14 cellular contexts compared by ENCODE assay signal in the genomic region with DNA sequence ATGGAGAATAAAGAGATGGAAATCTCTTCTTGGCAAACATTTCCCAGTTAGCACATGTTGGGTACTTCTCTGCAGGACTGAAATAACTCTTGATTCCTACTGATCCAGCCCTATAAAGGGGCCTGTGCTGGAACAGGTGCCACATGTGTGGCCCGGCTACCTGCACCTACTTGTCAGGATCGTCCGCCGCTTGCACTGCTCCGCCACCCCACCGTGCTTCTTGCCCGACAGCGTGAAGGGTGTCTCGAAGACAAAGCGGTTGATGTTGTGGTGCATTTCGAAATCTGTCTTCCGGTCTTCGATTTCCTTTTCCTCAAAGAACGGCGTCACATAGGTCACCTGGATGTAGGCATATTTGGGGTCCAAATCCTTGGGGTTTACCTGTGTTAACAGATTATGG. TPM values are rescaled to one million over a fixed set of nuclear protein-coding genes. Genes with fewer than 3 reads are reported as not detected.
A peak's percentile ranks its signal among the peaks of the same experiment; 100 is the strongest.
DNase-seq lines count a peak whose midpoint lies in the region; ATAC-seq and TF ChIP-seq lines count a peak whose summit lies in the region.
"Had no signal": no experiment of that assay in that cellular context is flagged by ENCODE, and none has a peak within 500 bp of the region (broad histone marks: within the 10 kb centered on the region; RNA-seq: fewer than 3 reads in every experiment).

No MANE protein-coding gene starts in this region.

- H2BK15ac ChIP-seq in neuronal stem cell (ENCODE audit: low read length), result peak overlapping the region; percentile 46

- H2BK120ac ChIP-seq in neuronal stem cell (ENCODE audit: low read depth, low read length), result no peak overlapping the region

- H3K9me3 Mint-ChIP-seq in activated T-cell treated with anti-CD3 and anti-CD28 coated beads, Interleukin-2, amount 50 U/mL, for 24 hours, result no peaks in the 10 kb centered on the region
- H3K9me3 Mint-ChIP-seq in activated T-cell treated with anti-CD3 and anti-CD28 coated beads, Interleukin-2, amount 50 U/mL, for 4 hours, result no peaks in the 10 kb centered on the region
- no peaks in the 10 kb centered on the region for H3K9me3 Mint-ChIP-seq in CD4-positive, alpha-beta T cell
- no peaks in the 10 kb centered on the region for H3K9me3 Mint-ChIP-seq in HFFc6

- no peaks in the 10 kb centered on the region for H3K79me1 ChIP-seq in neuronal stem cell (ENCODE audit: low read depth, low read length)

- CTCF ChIA-PET in CD4-positive, alpha-beta T cell (lab: Charles Lee), result no interaction called here

- ATAC-seq in activated T-cell treated with anti-CD3 and anti-CD28 coated beads, Interleukin-2, amount 50 U/mL, for 4 hours, result no peak
- ATAC-seq in CD4-positive, alpha-beta T cell (ENCODE audit: poor library complexity), result no peak
- ATAC-seq in GM18502 (IDR thresholded peaks at IDR 0.05; ENCODE audit: poor library complexity, unreplicated experiment) (no peak), HG03460 (IDR thresholded peaks at IDR 0.05; ENCODE audit: unreplicated experiment) (no peak)
- ATAC-seq: HepG2 had no signal

- no peak for DNase-seq in activated T-cell treated with anti-CD3 and anti-CD28 coated beads, Interleukin-2, amount 50 U/mL, for 24 hours
- no peak for DNase-seq in activated T-cell treated with anti-CD3 and anti-CD28 coated beads, Interleukin-2, amount 50 U/mL, for 4 hours
- no peak for DNase-seq in CD4-positive, alpha-beta T cell
- DNase-seq in HFFc6 (no peak), neuronal stem cell (ENCODE audit: low spot score) (no peak)
- DNase-seq: 8988T, AML-193, Calu3, DMS 273 treated with DMSO at 0.1 percent for 48 hours had no signal

- H3K4me1 ChIP-seq in neuronal stem cell (ENCODE audit: control insufficient read depth in 2 of 2, insufficient read depth in 1 of 2, low read depth in 1 of 2, low read length in 2 of 2), result peaks cover 0 to 2% of the 10 kb centered on the region in 2 donors

- POLR2A ChIA-PET in CD4-positive, alpha-beta T cell (lab: Charles Lee), result interaction anchor here (1.0 kb wide), 1 partner anchor 12 kb away, joined by 3 read pairs; no protein-coding TSS in a partner anchor

- no peak overlapping the region for H3K4ac ChIP-seq in neuronal stem cell (ENCODE audit: low read length)

- H3K27me3 Mint-ChIP-seq in activated T-cell treated with anti-CD3 and anti-CD28 coated beads, Interleukin-2, amount 50 U/mL, for 24 hours, result no peaks in the 10 kb centered on the region
- H3K27me3 Mint-ChIP-seq in activated T-cell treated with anti-CD3 and anti-CD28 coated beads, Interleukin-2, amount 50 U/mL, for 4 hours (ENCODE audit: low read depth), result no peaks in the 10 kb centered on the region
- H3K27me3 Mint-ChIP-seq in CD4-positive, alpha-beta T cell, result no peaks in the 10 kb centered on the region
- peaks cover 3% of the 10 kb centered on the region for H3K27me3 Mint-ChIP-seq in HFFc6 (ENCODE audit: insufficient read depth)

- WGBS in neuronal stem cell (ENCODE audit: extremely low coverage in 2 of 2, insufficient read length in 2 of 2, insufficient replicate concordance in 1 of 2), 2 donors, result no CpG with 5 or more reads among the region's 15 CpGs

- peak overlapping the region; percentile 53 for H4K8ac ChIP-seq in neuronal stem cell (ENCODE audit: low read depth, low read length)

- H3K4me2 ChIP-seq in neuronal stem cell (ENCODE audit: insufficient read depth, low read length, poor library complexity, severe bottlenecking), result no peak overlapping the region
- H3K4me2 ChIP-seq: BLaER1 had no signal

- peaks cover 10% of the 10 kb centered on the region for H3K4me1 Mint-ChIP-seq in activated T-cell treated with anti-CD3 and anti-CD28 coated beads, Interleukin-2, amount 50 U/mL, for 24 hours (ENCODE audit: low read depth)
- H3K4me1 Mint-ChIP-seq in activated T-cell treated with anti-CD3 and anti-CD28 coated beads, Interleukin-2, amount 50 U/mL, for 4 hours (ENCODE audit: low read depth), result no peaks in the 10 kb centered on the region
- peaks cover 11% of the 10 kb centered on the region for H3K4me1 Mint-ChIP-seq in CD4-positive, alpha-beta T cell (ENCODE audit: low read depth)
- H3K4me1 Mint-ChIP-seq in HFFc6 (ENCODE audit: low read depth), result peaks cover 11% of the 10 kb centered on the region

- no peak overlapping the region for H2BK5ac ChIP-seq in neuronal stem cell (ENCODE audit: low read length)

- H3K36me3 ChIP-seq in neuronal stem cell (replicated peaks in 1 of 2; ENCODE audit: control insufficient read depth in 2 of 2, insufficient read depth in 2 of 2, low read length in 2 of 2), result no peaks in the 10 kb centered on the region

- H3K9ac ChIP-seq in neuronal stem cell (ENCODE audit: low read depth, low read length, poor library complexity), result no peak overlapping the region
- H3K9ac ChIP-seq: BLaER1 had no signal

- no peak overlapping the region for H3K4me3 Mint-ChIP-seq in activated T-cell treated with anti-CD3 and anti-CD28 coated beads, Interleukin-2, amount 50 U/mL, for 24 hours
- no peak overlapping the region for H3K4me3 Mint-ChIP-seq in activated T-cell treated with anti-CD3 and anti-CD28 coated beads, Interleukin-2, amount 50 U/mL, for 4 hours
- no peak overlapping the region for H3K4me3 Mint-ChIP-seq in CD4-positive, alpha-beta T cell
- no peak overlapping the region for H3K4me3 Mint-ChIP-seq in HFFc6

- H3K14ac ChIP-seq in neuronal stem cell (ENCODE audit: low read length), result no peak overlapping the region

- intact Hi-C loops in CD4-positive, alpha-beta T cell (cut with DNase I, micrococcal nuclease), result loop anchor here (5.0 to 10.0 kb wide), 3 partner anchors 637 to 802 kb away; no protein-coding TSS in a partner anchor

- no peak overlapping the region for H3K23ac ChIP-seq in neuronal stem cell (ENCODE audit: low read depth, low read length, poor library complexity)

- H3K27ac Mint-ChIP-seq in activated T-cell treated with anti-CD3 and anti-CD28 coated beads, Interleukin-2, amount 50 U/mL, for 24 hours, result peak overlapping the region; percentile 76
- peak overlapping the region; percentile 33 for H3K27ac Mint-ChIP-seq in CD4-positive, alpha-beta T cell
- H3K27ac Mint-ChIP-seq in HFFc6, result peak overlapping the region; percentile 13; the same call in 1 of the 2 replicates

- H2BK12ac ChIP-seq in neuronal stem cell (ENCODE audit: low read length), result no peak overlapping the region

- H3K27ac ChIP-seq in CD4-positive, alpha-beta T cell (ENCODE audit: low read depth, low read length), result no peak overlapping the region
- no peak overlapping the region for H3K27ac ChIP-seq in neuronal stem cell (replicated peaks; ENCODE audit: low read length)
- H3K27ac ChIP-seq: BLaER1 had no signal

- H2AFZ ChIP-seq in neuronal stem cell (ENCODE audit: low read length), result no peak overlapping the region

- no peak overlapping the region for H2AK5ac ChIP-seq in neuronal stem cell (ENCODE audit: low read depth, low read length)

- H4K91ac ChIP-seq in neuronal stem cell (ENCODE audit: low read depth, low read length, poor library complexity), result no peak overlapping the region

- H3K4me3 ChIP-seq in neuronal stem cell (ENCODE audit: low read length in 2 of 2), result no peak overlapping the region
- H3K4me3 ChIP-seq: BLaER1 had no signal

- H3K18ac ChIP-seq in neuronal stem cell (ENCODE audit: low read length), result no peak overlapping the region

- peaks cover 89% of the 10 kb centered on the region for H3K36me3 Mint-ChIP-seq in activated T-cell treated with anti-CD3 and anti-CD28 coated beads, Interleukin-2, amount 50 U/mL, for 24 hours (ENCODE audit: low read depth)
- peaks cover 54% of the 10 kb centered on the region for H3K36me3 Mint-ChIP-seq in activated T-cell treated with anti-CD3 and anti-CD28 coated beads, Interleukin-2, amount 50 U/mL, for 4 hours (ENCODE audit: insufficient read depth)
- peaks cover 89% of the 10 kb centered on the region for H3K36me3 Mint-ChIP-seq in CD4-positive, alpha-beta T cell (ENCODE audit: low read depth)
- peaks cover 37% of the 10 kb centered on the region for H3K36me3 Mint-ChIP-seq in HFFc6 (ENCODE audit: low read depth)

- no peaks in the 10 kb centered on the region for H3K9me3 ChIP-seq in CD4-positive, alpha-beta T cell (ENCODE audit: control insufficient read depth, low read length)
- H3K9me3 ChIP-seq in neuronal stem cell (replicated peaks in 1 of 2; ENCODE audit: control insufficient read depth in 2 of 2, insufficient read depth in 1 of 2, low read depth in 1 of 2, low read length in 2 of 2), result peaks cover 0 to 3% of the 10 kb centered on the region in 2 donors

- no peaks in the 10 kb centered on the region for H3K27me3 ChIP-seq in CD4-positive, alpha-beta T cell (ENCODE audit: control insufficient read depth, insufficient read depth, low read length)
- H3K27me3 ChIP-seq in neuronal stem cell (ENCODE audit: control insufficient read depth in 3 of 3, insufficient read depth in 3 of 3, low read depth in 1 of 3, low read length in 3 of 3), result no peaks in the 10 kb centered on the region
- H3K27me3 ChIP-seq: BLaER1 had no signal

- no peak for TF ChIP-seq CTCF in CD4-positive, alpha-beta T cell (IDR thresholded peaks at IDR 0.05)
- no peak for TF ChIP-seq CTCF in HFFc6 (IDR thresholded peaks at IDR 0.05)

RNA-seq across cellular contexts. Expression of gene CCDC195, which starts 58.6 kb away (rescaled TPM):
- not detected for total RNA-seq in activated T-cell treated with anti-CD3 and anti-CD28 coated beads, Interleukin-2, amount 50 U/mL, for 4 hours
- not detected for total RNA-seq in CD4-positive, alpha-beta T cell
- not detected for total RNA-seq in HFFc6 (2021; fragmentation: NEBNext Ultra II Directional; extraction: Animal tissue kit (Norgen Biotek cat#: 25700))
- not detected for polyA plus RNA-seq in neuronal stem cell (2013, experiment 1 of 2)
- polyA plus RNA-seq in neuronal stem cell (2013, experiment 2 of 2), result not detected
- total RNA-seq: Calu3, Daoy, HepG2 had no signal
- polyA plus RNA-seq: HepG2 had no signal

Comparison
In these comparisons a context has a peak if more than half of its experiments do, and no peak if none do; other contexts are left out.
1. H3K27ac Mint-ChIP-seq: peak in every context shown above with its lines; median percentile 76 in activated T-cell treated with anti-CD3 and anti-CD28 coated beads, Interleukin-2, amount 50 U/mL, for 24 hours; 33 in CD4-positive, alpha-beta T cell; 13 in HFFc6.